ENCODE assay signal across 1 cellular context in the genomic region with DNA sequence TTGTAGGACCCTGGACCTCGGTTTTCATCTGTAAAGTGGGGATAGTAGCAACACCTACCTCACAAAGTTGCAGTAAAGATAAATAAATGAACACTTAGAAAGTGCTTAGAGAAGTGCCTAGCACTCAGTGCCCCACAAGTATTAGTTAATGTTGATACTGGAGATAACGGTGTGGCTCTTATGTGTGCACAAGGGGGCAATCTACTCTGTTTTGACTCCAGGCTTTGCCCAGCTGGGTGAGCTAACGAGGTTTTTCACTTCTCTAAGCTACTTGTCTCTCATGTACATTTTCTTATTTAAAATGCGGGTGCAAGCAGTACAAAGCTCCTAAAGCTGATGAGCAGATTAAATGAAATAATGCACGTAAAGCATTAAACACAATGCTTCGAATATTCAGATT.
TF ChIP-seq lines count a peak whose summit lies in the region.

No MANE protein-coding gene starts in this region.

TF ChIP-seq in HepG2, 621 proteins besides CTCF, POLR2A, EP300 and RAD21 (continued from another document):
- TF ChIP-seq, protein P1, sequence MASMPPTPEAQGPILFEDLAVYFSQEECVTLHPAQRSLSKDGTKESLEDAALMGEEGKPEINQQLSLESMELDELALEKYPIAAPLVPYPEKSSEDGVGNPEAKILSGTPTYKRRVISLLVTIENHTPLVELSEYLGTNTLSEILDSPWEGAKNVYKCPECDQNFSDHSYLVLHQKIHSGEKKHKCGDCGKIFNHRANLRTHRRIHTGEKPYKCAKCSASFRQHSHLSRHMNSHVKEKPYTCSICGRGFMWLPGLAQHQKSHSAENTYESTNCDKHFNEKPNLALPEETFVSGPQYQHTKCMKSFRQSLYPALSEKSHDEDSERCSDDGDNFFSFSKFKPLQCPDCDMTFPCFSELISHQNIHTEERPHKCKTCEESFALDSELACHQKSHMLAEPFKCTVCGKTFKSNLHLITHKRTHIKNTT (CRISPR knock-in tag; IDR thresholded peaks at IDR 0.05), result no peak
- TF ChIP-seq MTF2 (CRISPR knock-in tag; IDR thresholded peaks at IDR 0.05; ENCODE audit: borderline replicate concordance) (no peak), SP140L (CRISPR knock-in tag; IDR thresholded peaks at IDR 0.05; ENCODE audit: borderline replicate concordance) (no peak), NR2F2 (IDR thresholded peaks at IDR 0.05; ENCODE audit: borderline replicate concordance, low read depth) (no peak), MEF2D (CRISPR knock-in tag; IDR thresholded peaks at IDR 0.05) (no peak), NCOA1 (CRISPR knock-in tag; IDR thresholded peaks at IDR 0.05) (no peak), RARA (CRISPR knock-in tag; IDR thresholded peaks at IDR 0.05) (no peak)
- TF ChIP-seq, protein P2, sequence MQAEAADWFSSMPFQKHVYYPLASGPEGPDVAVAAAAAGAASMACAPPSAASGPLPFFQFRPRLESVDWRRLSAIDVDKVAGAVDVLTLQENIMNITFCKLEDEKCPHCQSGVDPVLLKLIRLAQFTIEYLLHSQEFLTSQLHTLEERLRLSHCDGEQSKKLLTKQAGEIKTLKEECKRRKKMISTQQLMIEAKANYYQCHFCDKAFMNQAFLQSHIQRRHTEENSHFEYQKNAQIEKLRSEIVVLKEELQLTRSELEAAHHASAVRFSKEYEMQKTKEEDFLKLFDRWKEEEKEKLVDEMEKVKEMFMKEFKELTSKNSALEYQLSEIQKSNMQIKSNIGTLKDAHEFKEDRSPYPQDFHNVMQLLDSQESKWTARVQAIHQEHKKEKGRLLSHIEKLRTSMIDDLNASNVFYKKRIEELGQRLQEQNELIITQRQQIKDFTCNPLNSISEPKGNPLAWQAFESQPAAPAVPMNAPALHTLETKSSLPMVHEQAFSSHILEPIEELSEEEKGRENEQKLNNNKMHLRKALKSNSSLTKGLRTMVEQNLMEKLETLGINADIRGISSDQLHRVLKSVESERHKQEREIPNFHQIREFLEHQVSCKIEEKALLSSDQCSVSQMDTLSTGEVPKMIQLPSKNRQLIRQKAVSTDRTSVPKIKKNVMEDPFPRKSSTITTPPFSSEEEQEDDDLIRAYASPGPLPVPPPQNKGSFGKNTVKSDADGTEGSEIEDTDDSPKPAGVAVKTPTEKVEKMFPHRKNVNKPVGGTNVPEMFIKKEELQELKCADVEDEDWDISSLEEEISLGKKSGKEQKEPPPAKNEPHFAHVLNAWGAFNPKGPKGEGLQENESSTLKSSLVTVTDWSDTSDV (CRISPR knock-in tag; IDR thresholded peaks at IDR 0.05), result no peak
